Comparison of ENCODE assay signal across 8 cellular contexts in genomic region chr2:111482985-111483679, GRCh38.
A peak's percentile ranks its signal among the peaks of the same experiment; 100 is the strongest.
DNase-seq lines count a peak whose midpoint lies in the region; ATAC-seq, FAIRE-seq and TF ChIP-seq lines count a peak whose summit lies in the region.
"Not testable (repeated sequence)": the region's sequence is repeated elsewhere in the genome, so short reads cannot be mapped to it uniquely, and the experiment has no call there.

No MANE protein-coding gene starts in this region.

- H3K27ac ChIP-seq in CD4-positive, alpha-beta T cell (ENCODE audit: low read depth, low read length); Panc1 (ENCODE audit: low read length); foreskin keratinocyte; neural progenitor cell: not testable (repeated sequence)

- H3K27me3 ChIP-seq in CD4-positive, alpha-beta T cell (ENCODE audit: control insufficient read depth, insufficient read depth, low read length); Panc1 (ENCODE audit: control insufficient read depth, insufficient read depth, low read length); foreskin keratinocyte; neural progenitor cell: not testable (repeated sequence)

- BruUV-seq in Panc1 (replicated peaks; lab: Mats Ljungman, UMichigan) = not testable (repeated sequence)

- not testable (repeated sequence) for H3K36me3 Mint-ChIP-seq in CD4-positive, alpha-beta T cell (ENCODE audit: low read depth); HFFc6 (ENCODE audit: low read depth); neural progenitor cell
- peaks cover 14% of the 10 kb centered on the region for H3K36me3 Mint-ChIP-seq in activated T-cell treated with anti-CD3 and anti-CD28 coated beads, Interleukin-2, amount 50 U/mL, for 24 hours (ENCODE audit: low read depth)

- POLR2A ChIA-PET in CD4-positive, alpha-beta T cell (lab: Charles Lee); Panc1 (lab: Charles Lee): not testable (repeated sequence)

- ATAC-seq in CD4-positive, alpha-beta T cell (ENCODE audit: poor library complexity) = peak; percentile 99
- peak; percentile 63 for ATAC-seq in HG03135 (IDR thresholded peaks at IDR 0.05; ENCODE audit: unreplicated experiment)
- ATAC-seq in Panc1 = peak; percentile 76
- peak; percentile 83 for ATAC-seq in foreskin keratinocyte

- not testable (repeated sequence) for H3K4me1 Mint-ChIP-seq in CD4-positive, alpha-beta T cell (ENCODE audit: low read depth); neural progenitor cell
- H3K4me1 Mint-ChIP-seq in HFFc6 (ENCODE audit: low read depth) = peaks cover 29% of the 10 kb centered on the region
- peaks cover 44% of the 10 kb centered on the region for H3K4me1 Mint-ChIP-seq in activated T-cell treated with anti-CD3 and anti-CD28 coated beads, Interleukin-2, amount 50 U/mL, for 24 hours (ENCODE audit: low read depth)

- not testable (repeated sequence) for H3K79me2 ChIP-seq in neural progenitor cell (ENCODE audit: low read depth)

- not testable (repeated sequence) for H3K9ac ChIP-seq in neural progenitor cell

- not testable (repeated sequence) for H3K4me3 Mint-ChIP-seq in CD4-positive, alpha-beta T cell; HFFc6; activated T-cell treated with anti-CD3 and anti-CD28 coated beads, Interleukin-2, amount 50 U/mL, for 24 hours; neural progenitor cell

- not testable (repeated sequence) for H3K9me3 Mint-ChIP-seq in CD4-positive, alpha-beta T cell; HFFc6; activated T-cell treated with anti-CD3 and anti-CD28 coated beads, Interleukin-2, amount 50 U/mL, for 24 hours; neural progenitor cell

- CTCF ChIA-PET in CD4-positive, alpha-beta T cell (lab: Charles Lee); Panc1 (lab: Charles Lee): not testable (repeated sequence)

- in situ Hi-C loops in Panc1 (cut with HindIII; ENCODE audit: low pct_unique_long_range_greater_than_20kb, low sequenced_read_pairs) = not testable (repeated sequence)

- not testable (repeated sequence) for H3K27ac Mint-ChIP-seq in CD4-positive, alpha-beta T cell
- H3K27ac Mint-ChIP-seq in HFFc6 = peak overlapping the region; percentile 43
- H3K27ac Mint-ChIP-seq in activated T-cell treated with anti-CD3 and anti-CD28 coated beads, Interleukin-2, amount 50 U/mL, for 24 hours = peak overlapping the region; percentile 84
- peak overlapping the region; percentile 60 for H3K27ac Mint-ChIP-seq in neural progenitor cell

- TF ChIP-seq CTCF in CD4-positive, alpha-beta T cell (IDR thresholded peaks at IDR 0.05); HFFc6 (IDR thresholded peaks at IDR 0.05); Panc1 (IDR thresholded peaks at IDR 0.05); foreskin keratinocyte (conservative IDR thresholded peaks at IDR 0.05); neural progenitor cell (IDR thresholded peaks at IDR 0.05): not testable (repeated sequence)

- not testable (repeated sequence) for H3K9me3 ChIP-seq in CD4-positive, alpha-beta T cell (ENCODE audit: control insufficient read depth, low read length); Panc1 (ENCODE audit: control insufficient read depth, insufficient read depth, low read depth, low read length); neural progenitor cell (ENCODE audit: low read depth)

- FAIRE-seq in GM19239 (lab: Jason Lieb, UNC) = peak; percentile 58

- not testable (repeated sequence) for H3K4me3 ChIP-seq in Panc1 (ENCODE audit: low read depth in 2 of 2, low read length in 2 of 2); neural progenitor cell

- H3K4me2 ChIP-seq in neural progenitor cell = not testable (repeated sequence)

- H2AFZ ChIP-seq in neural progenitor cell (replicated peaks) = not testable (repeated sequence)

- not testable (repeated sequence) for H3K36me3 ChIP-seq in Panc1 (ENCODE audit: control insufficient read depth, insufficient read depth, low read length); neural progenitor cell

- H4K20me1 ChIP-seq in neural progenitor cell (ENCODE audit: low read depth) = not testable (repeated sequence)

- not testable (repeated sequence) for H3K27me3 Mint-ChIP-seq in CD4-positive, alpha-beta T cell; HFFc6 (ENCODE audit: insufficient read depth); activated T-cell treated with anti-CD3 and anti-CD28 coated beads, Interleukin-2, amount 50 U/mL, for 24 hours; neural progenitor cell (ENCODE audit: insufficient read depth, low read depth)

- H3K4me1 ChIP-seq in Panc1 (ENCODE audit: control insufficient read depth, insufficient read depth, low read length); foreskin keratinocyte; neural progenitor cell: not testable (repeated sequence)

- intact Hi-C loops in CD4-positive, alpha-beta T cell (cut with DNase I, micrococcal nuclease); Panc1 (cut with micrococcal nuclease; ENCODE audit: unreplicated experiment): not testable (repeated sequence)

- DNase-seq in CD4-positive, alpha-beta T cell = peak in 2 of 10 experiments; percentile 13 to 23
- DNase-seq in GM19239 (ENCODE audit: insufficient read length, low spot score); HFFc6; Panc1 (ENCODE audit: low read depth, low spot score); foreskin keratinocyte; neural progenitor cell (ENCODE audit: low spot score): not testable (repeated sequence)
- peak; percentile 53 for DNase-seq in activated T-cell treated with anti-CD3 and anti-CD28 coated beads, Interleukin-2, amount 50 U/mL, for 24 hours

- H3F3A ChIP-seq in neural progenitor cell (ENCODE audit: low read depth) = not testable (repeated sequence)
